15 cellular contexts compared by ENCODE assay signal in genomic region chr22:24500251-24500820, GRCh38. TPM values are rescaled to one million over a fixed set of nuclear protein-coding genes. Genes with fewer than 3 reads are reported as not detected.
DNase-seq lines count a peak whose midpoint lies in the region; ATAC-seq and TF ChIP-seq lines count a peak whose summit lies in the region.
"Had no signal": no experiment of that assay in that cellular context is flagged by ENCODE, and none has a peak within 500 bp of the region (broad histone marks: within the 10 kb centered on the region; RNA-seq: fewer than 3 reads in every experiment).

No MANE protein-coding gene starts in this region.

- DNase-seq in G401 (ENCODE audit: low spot score) (peak; percentile 72), RPMI8226 (peak; percentile 25), right atrium auricular region (ENCODE audit: low spot score) (no peak), glomerular visceral epithelial cell (ENCODE audit: extremely low spot score) (no peak), activated gamma-delta T cell (lab: John Stamatoyannopoulos, UW) (no peak), SK-N-DZ (ENCODE audit: low spot score) (no peak)
- DNase-seq: activated naive CD8-positive, alpha-beta T cell treated with anti-CD3 and anti-CD28 coated beads, Interleukin-2, amount 10 ng/mL, durations not matched to agents 7 days and 5 days; GF-D8; GM23248; NCI-H526 had no signal

- ATAC-seq in HG02763 (IDR thresholded peaks at IDR 0.05; ENCODE audit: unreplicated experiment) = no peak
- ATAC-seq: gastroesophageal sphincter, K562 had no signal

- H3K4me3 ChIP-seq in right atrium auricular region (no peak overlapping the region), skeletal muscle tissue (ENCODE audit: low read length in 3 of 3) (peak overlapping the region in 2 of 3 donors; percentile 1 to 13)
- H3K4me3 ChIP-seq: gastroesophageal sphincter, GM23248, K562, prostate gland had no signal

- no peaks in the 10 kb centered on the region for H3K36me3 ChIP-seq in right atrium auricular region
- H3K36me3 ChIP-seq in skeletal muscle tissue (ENCODE audit: control insufficient read depth in 3 of 3, insufficient read depth in 3 of 3, low read length in 3 of 3) = no peaks in the 10 kb centered on the region
- H3K36me3 ChIP-seq: gastroesophageal sphincter, prostate gland had no signal

- H3K27me3 ChIP-seq in right atrium auricular region (no peaks in the 10 kb centered on the region), skeletal muscle tissue (ENCODE audit: control insufficient read depth in 3 of 3, insufficient read depth in 3 of 3, low read length in 3 of 3) (peaks cover 2 to 6% (median 3%) of the 10 kb centered on the region in 3 donors)

- TF ChIP-seq CTCF in right atrium auricular region (IDR thresholded peaks at IDR 0.05) = no peak

- peak overlapping the region in 1 of 3 donors; percentile 40 for H3K9ac ChIP-seq in skeletal muscle tissue (ENCODE audit: low read depth in 1 of 3, low read length in 3 of 3)
- H3K9ac ChIP-seq: GM23248 had no signal

- peaks cover 0 to 41% of the 10 kb centered on the region in 2 donors for H3K4me1 ChIP-seq in right atrium auricular region
- H3K4me1 ChIP-seq in skeletal muscle tissue (ENCODE audit: control insufficient read depth in 3 of 3, insufficient read depth in 3 of 3, low read length in 3 of 3) = peaks cover 0 to 17% (median 11%) of the 10 kb centered on the region in 3 donors
- H3K4me1 ChIP-seq: gastroesophageal sphincter, prostate gland had no signal

- H3K9me3 ChIP-seq in right atrium auricular region = no peaks in the 10 kb centered on the region
- H3K9me3 ChIP-seq in skeletal muscle tissue (ENCODE audit: control insufficient read depth in 3 of 3, low read length in 3 of 3) = no peaks in the 10 kb centered on the region
- H3K9me3 ChIP-seq: gastroesophageal sphincter, prostate gland had no signal

- in situ Hi-C loops in G401 (cut with HindIII; ENCODE audit: low sequenced_read_pairs) = no loop called here

- H3K27ac ChIP-seq in right atrium auricular region = peak overlapping the region; percentile 33 to 76
- no peak overlapping the region for H3K27ac ChIP-seq in skeletal muscle tissue (ENCODE audit: low read depth, low read length)
- H3K27ac ChIP-seq: gastroesophageal sphincter, GM23248, prostate gland had no signal

RNA-seq across cellular contexts. Expression of gene UPB1, which starts 5.2 kb away (rescaled TPM):
- total RNA-seq in G401 (2014; rRNA removed; shearing (Covaris generic)) = 0.12 and 0.51 TPM in 2 replicates
- total RNA-seq in right atrium auricular region = 1 to 10 TPM; 1.7 to 2.4 TPM
- total RNA-seq in skeletal muscle tissue = 0.52 TPM
- polyA plus RNA-seq in SK-N-DZ (2014; cell fraction: cytosol; rRNA removed) = 0.13 TPM in 1 of 2 replicates, not detected in the other
- 0.22 and 0.24 TPM in 2 replicates for polyA plus RNA-seq in SK-N-DZ (2014; cell fraction: nucleus; rRNA removed)
- total RNA-seq: GM23248 had no signal
- polyA plus RNA-seq: GM23248 had no signal

RNA-seq across cellular contexts. Expression of gene GUCD1, which starts 54.6 kb away (rescaled TPM):
- total RNA-seq in G401 (2014; rRNA removed; shearing (Covaris generic)) = 84.2 and 144 TPM in 2 replicates
- total RNA-seq in right atrium auricular region = 100 to 1,000 TPM; 132 to 147 TPM
- total RNA-seq in skeletal muscle tissue = 64.7 TPM
- polyA plus RNA-seq in SK-N-DZ (2014; cell fraction: cytosol; rRNA removed) = 69.4 and 76.9 TPM in 2 replicates
- polyA plus RNA-seq in SK-N-DZ (2014; cell fraction: nucleus; rRNA removed) = 37.3 and 37.7 TPM in 2 replicates

RNA-seq across cellular contexts. Expression of gene SNRPD3, which starts 55.5 kb away (rescaled TPM):
- total RNA-seq in G401 (2014; rRNA removed; shearing (Covaris generic)) = 178 and 183 TPM in 2 replicates
- total RNA-seq in right atrium auricular region (100 to 1,000 TPM; 100 to 125 TPM), skeletal muscle tissue (78.8 TPM)
- 357 and 397 TPM in 2 replicates for polyA plus RNA-seq in SK-N-DZ (2014; cell fraction: cytosol; rRNA removed)
- 183 and 255 TPM in 2 replicates for polyA plus RNA-seq in SK-N-DZ (2014; cell fraction: nucleus; rRNA removed)

Comparison
In these comparisons a context has a peak if more than half of its experiments do, and no peak if none do; other contexts are left out.
1. DNase-seq: peak in G401 (single experiment) and RPMI8226 (single experiment); none in right atrium auricular region (single experiment), glomerular visceral epithelial cell (single experiment), activated gamma-delta T cell (single experiment) and SK-N-DZ (single experiment).
2. H3K4me3 ChIP-seq: peak in skeletal muscle tissue (2 of 3); none in right atrium auricular region (0 of 2).